ENCODE assay signal across 30 cellular contexts in genomic region chr5:65892801-65893200, GRCh38.
"Had no signal": no experiment of that assay in that cellular context is flagged by ENCODE, and none has a peak within 500 bp of the region (broad histone marks: within the 10 kb centered on the region; RNA-seq: fewer than 3 reads in every experiment).

No MANE protein-coding gene starts in this region.

- H3K4me3 ChIP-seq: cardiac muscle cell, colonic mucosa, esophagus muscularis mucosa, gastroesophageal sphincter had no signal

- H3K4me3 Mint-ChIP-seq: activated CD4-positive, alpha-beta memory T cell treated with anti-CD3 and anti-CD28 coated beads for 36 hours; activated CD4-positive, alpha-beta T cell treated with anti-CD3 and anti-CD28 coated beads for 36 hours; activated CD4-positive, alpha-beta T cell treated with anti-CD3 and anti-CD28 coated beads, Interleukin-2, amount 10 ng/mL, durations not matched to agents 24 days and 14 days; activated CD8-positive, alpha-beta memory T cell treated with anti-CD3 and anti-CD28 coated beads, Interleukin-2, amount 10 ng/mL, durations not matched to agents 7 days and 5 days; activated CD8-positive, alpha-beta T cell treated with anti-CD3 and anti-CD28 coated beads, Interleukin-2, amount 10 ng/mL, durations not matched to agents 7 days and 5 days; activated naive CD8-positive, alpha-beta T cell; activated T-helper 1 cell treated with anti-CD3 and anti-CD28 coated beads, Interleukin-12 subunit alpha, Interleukin-12 subunit beta, Interleukin-2, Interleukin-4 antibody, amounts not matched to agents 30 ng/mL and 10 ng/mL and 1 ng/mL, durations not matched to agents 14 hours and 24 hours and 36 hours; endodermal cell had no signal

- FAIRE-seq: astrocyte had no signal

- H3K36me3 ChIP-seq: brain microvascular endothelial cell, cardiac muscle cell, colonic mucosa, esophagus muscularis mucosa, gastroesophageal sphincter had no signal

- H3K4me1 ChIP-seq: colonic mucosa, esophagus muscularis mucosa, gastroesophageal sphincter had no signal

- H3K27ac ChIP-seq: brain microvascular endothelial cell, cardiac muscle cell, colonic mucosa, esophagus muscularis mucosa, gastroesophageal sphincter had no signal

- H3K9me3 Mint-ChIP-seq: activated CD4-positive, alpha-beta memory T cell treated with anti-CD3 and anti-CD28 coated beads for 36 hours; activated T-helper 1 cell treated with anti-CD3 and anti-CD28 coated beads, Interleukin-12 subunit alpha, Interleukin-12 subunit beta, Interleukin-2, Interleukin-4 antibody, amounts not matched to agents 30 ng/mL and 10 ng/mL and 1 ng/mL, durations not matched to agents 14 hours and 24 hours and 36 hours; endodermal cell had no signal

- H3K4me1 Mint-ChIP-seq: activated CD4-positive, alpha-beta T cell treated with anti-CD3 and anti-CD28 coated beads for 36 hours; activated CD4-positive, alpha-beta T cell treated with anti-CD3 and anti-CD28 coated beads, Interleukin-2, amount 10 ng/mL, durations not matched to agents 24 days and 14 days; activated CD8-positive, alpha-beta memory T cell treated with anti-CD3 and anti-CD28 coated beads, Interleukin-2, amount 10 ng/mL, durations not matched to agents 7 days and 5 days had no signal

- H3K36me3 Mint-ChIP-seq: activated CD4-positive, alpha-beta memory T cell treated with anti-CD3 and anti-CD28 coated beads for 36 hours; activated CD8-positive, alpha-beta memory T cell treated with anti-CD3 and anti-CD28 coated beads, Interleukin-2, amount 10 ng/mL, durations not matched to agents 7 days and 5 days; activated naive CD8-positive, alpha-beta T cell had no signal

- H3K9me3 ChIP-seq: colonic mucosa, esophagus muscularis mucosa, gastroesophageal sphincter had no signal

- H3K27ac Mint-ChIP-seq: activated CD4-positive, alpha-beta memory T cell treated with anti-CD3 and anti-CD28 coated beads for 36 hours; activated CD4-positive, alpha-beta T cell treated with anti-CD3 and anti-CD28 coated beads for 36 hours; activated CD4-positive, alpha-beta T cell treated with anti-CD3 and anti-CD28 coated beads, Interleukin-2, amount 10 ng/mL, durations not matched to agents 24 days and 14 days; activated CD8-positive, alpha-beta memory T cell treated with anti-CD3 and anti-CD28 coated beads, Interleukin-2, amount 10 ng/mL, durations not matched to agents 7 days and 5 days; activated CD8-positive, alpha-beta T cell treated with anti-CD3 and anti-CD28 coated beads, Interleukin-2, amount 10 ng/mL, durations not matched to agents 7 days and 5 days; activated naive CD8-positive, alpha-beta T cell; activated T-helper 1 cell treated with anti-CD3 and anti-CD28 coated beads, Interleukin-12 subunit alpha, Interleukin-12 subunit beta, Interleukin-2, Interleukin-4 antibody, amounts not matched to agents 30 ng/mL and 10 ng/mL and 1 ng/mL, durations not matched to agents 14 hours and 24 hours and 36 hours; endodermal cell had no signal

- ATAC-seq: activated CD4-positive, alpha-beta T cell treated with anti-CD3 and anti-CD28 coated beads for 36 hours; activated CD8-positive, alpha-beta memory T cell treated with anti-CD3 and anti-CD28 coated beads, Interleukin-2, amount 10 ng/mL, durations not matched to agents 7 days and 5 days; activated CD8-positive, alpha-beta T cell treated with anti-CD3 and anti-CD28 coated beads, Interleukin-2, amount 10 ng/mL, durations not matched to agents 7 days and 5 days; gastroesophageal sphincter had no signal

- H3K27me3 ChIP-seq: brain microvascular endothelial cell, cardiac muscle cell, esophagus muscularis mucosa, gastroesophageal sphincter had no signal

- H3K27me3 Mint-ChIP-seq: activated CD4-positive, alpha-beta memory T cell treated with anti-CD3 and anti-CD28 coated beads for 36 hours; activated CD4-positive, alpha-beta T cell treated with anti-CD3 and anti-CD28 coated beads for 36 hours; activated naive CD8-positive, alpha-beta T cell had no signal

- DNase-seq: activated CD4-positive, alpha-beta memory T cell treated with anti-CD3 and anti-CD28 coated beads for 36 hours; activated CD4-positive, alpha-beta T cell treated with anti-CD3 and anti-CD28 coated beads for 36 hours; activated CD4-positive, alpha-beta T cell treated with anti-CD3 and anti-CD28 coated beads, Interleukin-2, amount 10 ng/mL, durations not matched to agents 24 days and 14 days; activated CD4-positive, CD25-positive, alpha-beta regulatory T cell; activated CD4-positive, CD25-positive, alpha-beta regulatory T cell treated with anti-CD3 and anti-CD28 coated beads, Interleukin-2, amount 50 U/mL, for 72 hours; activated CD8-positive, alpha-beta memory T cell treated with anti-CD3 and anti-CD28 coated beads, Interleukin-2, amount 10 ng/mL, durations not matched to agents 7 days and 5 days; activated CD8-positive, alpha-beta memory T cell treated with anti-CD3 and anti-CD28 coated beads, Interleukin-2, amount 50 U/mL, for 4 hours; activated CD8-positive, alpha-beta T cell treated with anti-CD3 and anti-CD28 coated beads, Interleukin-2, amount 10 ng/mL, durations not matched to agents 7 days and 5 days; activated gamma-delta T cell treated with Interleukin-2 at 50 U/mL for 16 hours; activated naive CD4-positive, alpha-beta T cell treated with anti-CD3 and anti-CD28 coated beads, Interleukin-2, amount 50 U/mL, for 16 hours; activated naive CD4-positive, alpha-beta T cell treated with Interleukin-2 at 50 U/mL for 16 hours; activated T-cell treated with anti-CD3 and anti-CD28 coated beads, Interleukin-2, amount 50 U/mL, for 1 hour; activated T-cell treated with anti-CD3 and anti-CD28 coated beads, Interleukin-2, amount 50 U/mL, for 48 hours; amniotic stem cell; anterior cingulate cortex; brain microvascular endothelial cell; central memory CD4-positive, alpha-beta T cell; cerebellar nuclear complex; colonic mucosa; effector memory CD4-positive, alpha-beta T cell; endodermal cell; erythroblast; foreskin melanocyte; T-helper 2 cell had no signal
